In genomic region chr18:54671291-54671881, GRCh38 we compare ENCODE assay signal across 9 cellular contexts.
DNase-seq lines count a peak whose midpoint lies in the region; ATAC-seq and TF ChIP-seq lines count a peak whose summit lies in the region.
"Had no signal": no experiment of that assay in that cellular context is flagged by ENCODE, and none has a peak within 500 bp of the region (broad histone marks: within the 10 kb centered on the region; RNA-seq: fewer than 3 reads in every experiment).

No MANE protein-coding gene starts in this region.

- peak; percentile 79 for DNase-seq in DMS53 (lab: John Stamatoyannopoulos, UW)
- DNase-seq in Jurkat, Clone E6-1 (ENCODE audit: low read depth, low spot score) = peak; percentile 28
- DNase-seq in SW480 (ENCODE audit: low spot score) = peak; percentile 13
- peak; percentile 12 for DNase-seq in hepatic stellate cell (ENCODE audit: low spot score)
- DNase-seq in upper lobe of right lung = no peak
- no peak for DNase-seq in HK-2 (ENCODE audit: unreplicated experiment)
- no peak for DNase-seq in activated gamma-delta T cell (lab: John Stamatoyannopoulos, UW)

- TF ChIP-seq CTCF in upper lobe of right lung (IDR thresholded peaks at IDR 0.05) = peak; percentile 59

- H3K36me3 ChIP-seq in upper lobe of right lung = no peaks in the 10 kb centered on the region

- no peaks in the 10 kb centered on the region for H3K4me1 ChIP-seq in upper lobe of right lung

- no peaks in the 10 kb centered on the region for H3K27me3 ChIP-seq in upper lobe of right lung

- ATAC-seq in upper lobe of right lung (no peak), esophagus mucosa (no peak)

- intact Hi-C loops in upper lobe of right lung (cut with DNase I) = no loop called here

- no peak overlapping the region for H3K27ac ChIP-seq in upper lobe of right lung
- H3K27ac ChIP-seq: SK-N-MC had no signal

- H3K9me3 ChIP-seq in upper lobe of right lung = no peaks in the 10 kb centered on the region

- no peak overlapping the region for H3K4me3 ChIP-seq in Jurkat, Clone E6-1 (ENCODE audit: low read length)
- no peak overlapping the region for H3K4me3 ChIP-seq in upper lobe of right lung
- H3K4me3 ChIP-seq: SK-N-MC had no signal

Comparison
In these comparisons a context has a peak if more than half of its experiments do, and no peak if none do; other contexts are left out.
1. DNase-seq: peak in DMS53 (single experiment), Jurkat, Clone E6-1 (single experiment), SW480 (single experiment) and hepatic stellate cell (single experiment); none in upper lobe of right lung (single experiment), HK-2 (single experiment) and activated gamma-delta T cell (single experiment).